25 cellular contexts compared by ENCODE assay signal in the genomic region with DNA sequence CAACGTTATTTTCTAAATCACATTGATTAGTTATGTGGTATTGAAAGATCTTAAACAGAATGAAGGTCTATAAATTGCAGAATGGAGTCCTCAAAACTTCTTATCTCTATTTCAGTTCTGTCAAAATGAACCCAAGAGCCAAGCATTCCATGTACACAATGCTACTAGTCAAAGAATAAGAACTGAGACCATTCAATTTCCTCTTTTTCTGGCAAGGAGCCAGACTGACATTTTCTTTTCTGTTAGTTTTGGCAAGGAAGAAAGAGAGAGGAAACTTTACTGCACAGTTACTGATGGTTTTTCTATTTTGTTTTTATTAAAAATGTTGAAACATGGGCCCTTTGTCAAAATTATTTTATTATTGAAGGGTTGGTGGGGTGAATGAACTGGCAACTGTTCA.
A peak's percentile ranks its signal among the peaks of the same experiment; 100 is the strongest.
DNase-seq lines count a peak whose midpoint lies in the region; ATAC-seq and TF ChIP-seq lines count a peak whose summit lies in the region.
"Had no signal": no experiment of that assay in that cellular context is flagged by ENCODE, and none has a peak within 500 bp of the region (broad histone marks: within the 10 kb centered on the region; RNA-seq: fewer than 3 reads in every experiment).

No MANE protein-coding gene starts in this region.

- H3K4me3 ChIP-seq in brain microvascular endothelial cell (ENCODE audit: low read depth, low read length) (no peak overlapping the region), MM.1S (ENCODE audit: low read length) (no peak overlapping the region)
- H3K4me3 ChIP-seq: body of pancreas, dorsolateral prefrontal cortex, esophagus muscularis mucosa, heart right ventricle, tibial nerve had no signal

- H3K36me3 ChIP-seq in brain microvascular endothelial cell (replicated peaks) = no peaks in the 10 kb centered on the region
- no peaks in the 10 kb centered on the region for H3K36me3 ChIP-seq in MM.1S (replicated peaks; ENCODE audit: insufficient read depth, low read length)
- H3K36me3 ChIP-seq: esophagus muscularis mucosa, heart right ventricle, tibial nerve, WERI-Rb-1 had no signal

- no peak for TF ChIP-seq CTCF in brain microvascular endothelial cell (IDR thresholded peaks at IDR 0.05; ENCODE audit: low read depth, low read length, missing control alignments)
- TF ChIP-seq CTCF in mesothelial cell of epicardium (IDR thresholded peaks at IDR 0.05; ENCODE audit: unreplicated experiment) = no peak
- no peak for TF ChIP-seq CTCF in MM.1S (IDR thresholded peaks at IDR 0.05; ENCODE audit: low read length)

- ATAC-seq in HG02852 (IDR thresholded peaks at IDR 0.05; ENCODE audit: unreplicated experiment) = no peak
- ATAC-seq: activated T-cell treated with anti-CD3 and anti-CD28 coated beads, Interleukin-2, amount 50 U/mL, for 4 hours; body of pancreas had no signal

- no peaks in the 10 kb centered on the region for H3K9me3 ChIP-seq in MM.1S (replicated peaks; ENCODE audit: insufficient read depth, low read length)
- H3K9me3 ChIP-seq: body of pancreas, esophagus muscularis mucosa, heart right ventricle, tibial nerve had no signal

- H3K27ac Mint-ChIP-seq in mesothelial cell of epicardium = peak overlapping the region; percentile 5
- H3K27ac Mint-ChIP-seq: activated CD4-positive, alpha-beta memory T cell treated with anti-CD3 and anti-CD28 coated beads, Interleukin-2, amount 10 ng/mL, durations not matched to agents 7 days and 5 days; activated naive CD4-positive, alpha-beta T cell treated with anti-CD3 and anti-CD28 coated beads, Interleukin-2, amount 10 ng/mL, durations not matched to agents 7 days and 5 days; CD4-positive, CD25-positive, alpha-beta regulatory T cell; nephron progenitor cell; T-helper 1 cell treated with Interleukin-12 subunit alpha and Interleukin-12 subunit beta and Interleukin-4 antibody, amounts not matched to agents 30 μg/mL and 1 μg/mL, for 36 hours had no signal

- H3K36me3 Mint-ChIP-seq in mesothelial cell of epicardium = no peaks in the 10 kb centered on the region
- H3K36me3 Mint-ChIP-seq: activated naive CD4-positive, alpha-beta T cell treated with anti-CD3 and anti-CD28 coated beads, Interleukin-2, amount 10 ng/mL, durations not matched to agents 7 days and 5 days; CD4-positive, CD25-positive, alpha-beta regulatory T cell had no signal

- H3K4me1 Mint-ChIP-seq in mesothelial cell of epicardium = peaks cover 44% of the 10 kb centered on the region
- H3K4me1 Mint-ChIP-seq: activated CD4-positive, alpha-beta memory T cell treated with anti-CD3 and anti-CD28 coated beads, Interleukin-2, amount 10 ng/mL, durations not matched to agents 7 days and 5 days; activated naive CD4-positive, alpha-beta T cell treated with anti-CD3 and anti-CD28 coated beads, Interleukin-2, amount 10 ng/mL, durations not matched to agents 7 days and 5 days; CD4-positive, CD25-positive, alpha-beta regulatory T cell; nephron progenitor cell had no signal

- DNase-seq in COLO829 (ENCODE audit: low spot score) (peak; percentile 38), M059J (ENCODE audit: low read depth) (peak; percentile 6), brain microvascular endothelial cell (peak; percentile 64), mesothelial cell of epicardium (ENCODE audit: low spot score in 2 of 2, unreplicated experiment in 2 of 2) (no peak), MM.1S (no peak), cerebellum (ENCODE audit: low spot score) (no peak)
- DNase-seq in activated T-cell treated with anti-CD3 and anti-CD28 coated beads, Interleukin-2, amount 50 U/mL, for 1 hour = no peak
- DNase-seq: activated CD4-positive, alpha-beta memory T cell treated with anti-CD3 and anti-CD28 coated beads, Interleukin-2, amount 10 ng/mL, durations not matched to agents 7 days and 5 days; activated naive CD4-positive, alpha-beta T cell treated with anti-CD3 and anti-CD28 coated beads, Interleukin-2, amount 10 ng/mL, durations not matched to agents 7 days and 5 days; activated T-cell treated with anti-CD3 and anti-CD28 coated beads, Interleukin-2, amount 50 U/mL, for 4 hours; body of pancreas; CD4-positive, CD25-positive, alpha-beta regulatory T cell; DMS79 treated with DMSO at 0.1 percent for 48 hours; dorsolateral prefrontal cortex; mesendoderm; NCI-H146; NCI-H345; nephron progenitor cell; stimulated activated naive CD4-positive, alpha-beta T cell; WERI-Rb-1 had no signal

- H3K9me3 Mint-ChIP-seq in mesothelial cell of epicardium = no peaks in the 10 kb centered on the region
- H3K9me3 Mint-ChIP-seq: activated CD4-positive, alpha-beta memory T cell treated with anti-CD3 and anti-CD28 coated beads, Interleukin-2, amount 10 ng/mL, durations not matched to agents 7 days and 5 days; activated naive CD4-positive, alpha-beta T cell treated with anti-CD3 and anti-CD28 coated beads, Interleukin-2, amount 10 ng/mL, durations not matched to agents 7 days and 5 days; nephron progenitor cell; T-helper 1 cell treated with Interleukin-12 subunit alpha and Interleukin-12 subunit beta and Interleukin-4 antibody, amounts not matched to agents 30 μg/mL and 1 μg/mL, for 36 hours had no signal

- H3K79me2 ChIP-seq in MM.1S (ENCODE audit: low read length) = no peaks in the 10 kb centered on the region

- no peak overlapping the region for H2AFZ ChIP-seq in MM.1S (ENCODE audit: low read length)

- H3K27me3 ChIP-seq in brain microvascular endothelial cell (replicated peaks) (no peaks in the 10 kb centered on the region), MM.1S (replicated peaks; ENCODE audit: insufficient read depth, low read length) (no peaks in the 10 kb centered on the region)
- H3K27me3 ChIP-seq: body of pancreas, dorsolateral prefrontal cortex, esophagus muscularis mucosa, heart right ventricle, tibial nerve had no signal

- no peaks in the 10 kb centered on the region for H4K20me1 ChIP-seq in MM.1S (ENCODE audit: insufficient read depth, low read length)

- no peaks in the 10 kb centered on the region for H3K27me3 Mint-ChIP-seq in mesothelial cell of epicardium (ENCODE audit: low read depth)
- H3K27me3 Mint-ChIP-seq: activated CD4-positive, alpha-beta memory T cell treated with anti-CD3 and anti-CD28 coated beads, Interleukin-2, amount 10 ng/mL, durations not matched to agents 7 days and 5 days; activated naive CD4-positive, alpha-beta T cell treated with anti-CD3 and anti-CD28 coated beads, Interleukin-2, amount 10 ng/mL, durations not matched to agents 7 days and 5 days; CD4-positive, CD25-positive, alpha-beta regulatory T cell had no signal

- no peak overlapping the region for H3K9ac ChIP-seq in MM.1S (ENCODE audit: low read length)

- no peak overlapping the region for H3K4me3 Mint-ChIP-seq in mesothelial cell of epicardium
- H3K4me3 Mint-ChIP-seq: activated CD4-positive, alpha-beta memory T cell treated with anti-CD3 and anti-CD28 coated beads, Interleukin-2, amount 10 ng/mL, durations not matched to agents 7 days and 5 days; activated naive CD4-positive, alpha-beta T cell treated with anti-CD3 and anti-CD28 coated beads, Interleukin-2, amount 10 ng/mL, durations not matched to agents 7 days and 5 days; activated T-cell treated with anti-CD3 and anti-CD28 coated beads, Interleukin-2, amount 50 U/mL, for 4 hours; CD4-positive, CD25-positive, alpha-beta regulatory T cell; nephron progenitor cell; T-helper 1 cell treated with Interleukin-12 subunit alpha and Interleukin-12 subunit beta and Interleukin-4 antibody, amounts not matched to agents 30 μg/mL and 1 μg/mL, for 36 hours had no signal

- no peak overlapping the region for H3K27ac ChIP-seq in brain microvascular endothelial cell
- H3K27ac ChIP-seq in MM.1S (ENCODE audit: low read length) = no peak overlapping the region
- H3K27ac ChIP-seq: body of pancreas, esophagus muscularis mucosa, heart right ventricle, tibial nerve, WERI-Rb-1 had no signal

- in situ Hi-C loops in brain microvascular endothelial cell (cut with HindIII; ENCODE audit: low pct_ligation_motif_present, low sequenced_read_pairs) = no loop called here

- H3K9me2 ChIP-seq in MM.1S (replicated peaks; ENCODE audit: insufficient read depth, low read length) = no peaks in the 10 kb centered on the region

- no peaks in the 10 kb centered on the region for H3F3A ChIP-seq in MM.1S (ENCODE audit: insufficient read depth, low read length)

- no peaks in the 10 kb centered on the region for H3K4me1 ChIP-seq in MM.1S (ENCODE audit: low read length)
- H3K4me1 ChIP-seq: body of pancreas, esophagus muscularis mucosa had no signal

- no peak overlapping the region for H3K4me2 ChIP-seq in MM.1S (ENCODE audit: low read depth, low read length)

Comparison
In these comparisons a context has a peak if more than half of its experiments do, and no peak if none do; other contexts are left out.
1. DNase-seq: peak in COLO829 (single experiment), M059J (single experiment) and brain microvascular endothelial cell (single experiment); none in mesothelial cell of epicardium (0 of 2), MM.1S (single experiment), activated T-cell treated with anti-CD3 and anti-CD28 coated beads, Interleukin-2, amount 50 U/mL, for 1 hour (single experiment) and cerebellum (single experiment).